8 cellular contexts compared by ENCODE assay signal in the genomic region with DNA sequence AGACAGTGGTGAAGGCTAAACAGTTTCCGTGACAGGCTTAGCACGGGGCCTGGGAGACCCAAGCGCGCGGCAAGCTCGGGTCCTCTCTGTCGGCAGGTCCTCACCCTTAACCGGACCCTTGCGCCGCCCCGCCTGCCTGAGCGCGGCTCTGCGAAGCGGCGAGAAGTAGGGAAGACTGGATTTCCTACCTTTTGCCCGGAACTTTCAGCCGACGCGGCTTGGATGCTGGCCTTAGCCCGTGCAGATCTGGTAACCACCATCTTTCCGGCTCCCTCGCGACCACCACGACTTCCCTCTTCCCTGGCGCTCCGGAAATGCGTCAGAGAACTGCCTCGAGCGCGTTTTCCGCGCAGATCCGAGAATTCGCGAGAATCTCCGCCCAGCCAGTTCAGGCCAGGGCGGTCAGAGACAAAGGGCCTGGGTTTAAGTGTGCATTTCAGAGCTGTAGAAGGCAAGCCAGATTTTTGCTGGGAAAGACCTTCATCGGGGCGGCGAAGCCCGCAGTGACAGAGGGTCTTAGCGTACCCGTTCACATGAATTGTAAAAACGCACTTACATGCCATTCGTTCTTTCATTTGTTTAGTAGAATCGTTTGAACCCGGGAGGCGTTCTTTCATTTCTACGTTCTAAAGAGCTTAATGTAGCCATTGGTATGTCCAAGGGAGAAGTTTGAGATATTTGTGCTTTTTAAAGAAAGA. TPM values are rescaled to one million over a fixed set of nuclear protein-coding genes. Genes with fewer than 3 reads are reported as not detected.
A peak's percentile ranks its signal among the peaks of the same experiment; 100 is the strongest.
DNase-seq lines count a peak whose midpoint lies in the region; ATAC-seq lines count a peak whose summit lies in the region.

A gene with protein sequence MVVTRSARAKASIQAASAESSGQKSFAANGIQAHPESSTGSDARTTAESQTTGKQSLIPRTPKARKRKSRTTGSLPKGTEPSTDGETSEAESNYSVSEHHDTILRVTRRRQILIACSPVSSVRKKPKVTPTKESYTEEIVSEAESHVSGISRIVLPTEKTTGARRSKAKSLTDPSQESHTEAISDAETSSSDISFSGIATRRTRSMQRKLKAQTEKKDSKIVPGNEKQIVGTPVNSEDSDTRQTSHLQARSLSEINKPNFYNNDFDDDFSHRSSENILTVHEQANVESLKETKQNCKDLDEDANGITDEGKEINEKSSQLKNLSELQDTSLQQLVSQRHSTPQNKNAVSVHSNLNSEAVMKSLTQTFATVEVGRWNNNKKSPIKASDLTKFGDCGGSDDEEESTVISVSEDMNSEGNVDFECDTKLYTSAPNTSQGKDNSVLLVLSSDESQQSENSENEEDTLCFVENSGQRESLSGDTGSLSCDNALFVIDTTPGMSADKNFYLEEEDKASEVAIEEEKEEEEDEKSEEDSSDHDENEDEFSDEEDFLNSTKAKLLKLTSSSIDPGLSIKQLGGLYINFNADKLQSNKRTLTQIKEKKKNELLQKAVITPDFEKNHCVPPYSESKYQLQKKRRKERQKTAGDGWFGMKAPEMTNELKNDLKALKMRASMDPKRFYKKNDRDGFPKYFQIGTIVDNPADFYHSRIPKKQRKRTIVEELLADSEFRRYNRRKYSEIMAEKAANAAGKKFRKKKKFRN (minus strand): TSS at position 318 of the 698 bp plus-strand sequence. CDS start 58 bp downstream, at position 260.

- peak; percentile 79 to 91 (median 87) for DNase-seq in CD8-positive, alpha-beta memory T cell
- peak; percentile 82 for DNase-seq in HS-27A (ENCODE audit: low read depth)
- peak; percentile 86 to 90 for DNase-seq in NOMO-1 (lab: John Stamatoyannopoulos, UW; ENCODE audit: unreplicated experiment in 2 of 2)
- DNase-seq in effector memory CD4-positive, alpha-beta T cell, result peak; percentile 75 to 80 (median 77)
- peak; percentile 98 for DNase-seq in medulla oblongata (ENCODE audit: extremely low spot score)
- peak; percentile 81 for DNase-seq in stimulated activated CD8-positive, alpha-beta memory T cell treated with anti-CD3 and anti-CD28 coated beads, Interleukin-12 subunit alpha, Interleukin-12 subunit beta, amount 100 ng/mL, for 1 hour (ENCODE audit: low read depth)

- peaks cover 34% of the 10 kb centered on the region for H3K4me1 ChIP-seq in CD8-positive, alpha-beta memory T cell (ENCODE audit: insufficient read depth, low read length)
- peaks cover 21% of the 10 kb centered on the region for H3K4me1 ChIP-seq in effector memory CD4-positive, alpha-beta T cell (ENCODE audit: control insufficient read depth, insufficient read depth, low read length, poor library complexity, severe bottlenecking)

- CTCF ChIA-PET in CD8-positive, alpha-beta memory T cell (lab: Charles Lee), result interaction anchor here (0.7 to 2.9 kb wide), 7 partner anchors 12 to 340 kb away, joined by 3 to 17 read pairs (median 4); partner anchors contain the start of gene GCLM
- CTCF ChIA-PET in activated CD8-positive, alpha-beta memory T cell treated with anti-CD3 and anti-CD28 coated beads for 36 hours (lab: Charles Lee), result interaction anchor here (1.0 to 1.8 kb wide), 2 partner anchors 29 to 30 kb away, joined by 3 to 8 read pairs; partner anchors contain the start of gene GCLM

- H3K4me3 ChIP-seq in CD8-positive, alpha-beta memory T cell (ENCODE audit: low read length), result peak within 1 kb of the TSS; percentile 97
- H3K4me3 ChIP-seq in effector memory CD4-positive, alpha-beta T cell (ENCODE audit: insufficient read depth, low read depth, low read length, poor library complexity, severe bottlenecking), result peak within 1 kb of the TSS; percentile 96

- no peaks in the 10 kb centered on the region for H3K27me3 Mint-ChIP-seq in CD8-positive, alpha-beta memory T cell

- POLR2A ChIA-PET in CD8-positive, alpha-beta memory T cell (lab: Charles Lee), result interaction anchor here (1.3 to 2.5 kb wide), 5 partner anchors 25 to 33 kb away, joined by 3 to 32 read pairs (median 5); partner anchors contain the start of gene GCLM
- POLR2A ChIA-PET in activated CD8-positive, alpha-beta memory T cell treated with anti-CD3 and anti-CD28 coated beads for 36 hours (lab: Charles Lee), result interaction anchor here (0.7 to 2.3 kb wide), 6 partner anchors 15 to 534 kb away, joined by 3 to 8 read pairs (median 4); partner anchors contain the start of genes DR1 and GCLM

- peak; percentile 92 for ATAC-seq in GM19467 (IDR thresholded peaks at IDR 0.05; ENCODE audit: unreplicated experiment)

- H3K36me3 Mint-ChIP-seq in CD8-positive, alpha-beta memory T cell, result peaks cover 9 to 50% (median 18%) of the 10 kb centered on the region in 3 donors

- H3K9me3 Mint-ChIP-seq in CD8-positive, alpha-beta memory T cell, result no peaks in the 10 kb centered on the region

- H3K27me3 ChIP-seq in CD8-positive, alpha-beta memory T cell (ENCODE audit: insufficient read depth, low read length, poor library complexity, severe bottlenecking), result no peaks in the 10 kb centered on the region
- no peaks in the 10 kb centered on the region for H3K27me3 ChIP-seq in effector memory CD4-positive, alpha-beta T cell (replicated peaks; ENCODE audit: control insufficient read depth, insufficient read depth, low read length, poor library complexity, severe bottlenecking)

- H3K27ac ChIP-seq in CD8-positive, alpha-beta memory T cell (ENCODE audit: low read depth, low read length), result peak within 1 kb of the TSS; percentile 98
- H3K27ac ChIP-seq in effector memory CD4-positive, alpha-beta T cell (ENCODE audit: insufficient read depth, low read length, poor library complexity, severe bottlenecking), result peak within 1 kb of the TSS; percentile 84

- H3K4me1 Mint-ChIP-seq in CD8-positive, alpha-beta memory T cell, result peaks cover 45 to 59% (median 57%) of the 10 kb centered on the region in 3 donors

- H3K36me3 ChIP-seq in CD8-positive, alpha-beta memory T cell (ENCODE audit: insufficient read depth, low read length), result peaks cover 15% of the 10 kb centered on the region
- peaks cover 21% of the 10 kb centered on the region for H3K36me3 ChIP-seq in effector memory CD4-positive, alpha-beta T cell (ENCODE audit: control insufficient read depth, insufficient read depth, low read length)

- peak within 1 kb of the TSS; percentile 85 to 99 (median 95) for H3K4me3 Mint-ChIP-seq in CD8-positive, alpha-beta memory T cell

- H3K27ac Mint-ChIP-seq in CD8-positive, alpha-beta memory T cell, result peak within 1 kb of the TSS; percentile 95 to 99 (median 98)

- H3K9me3 ChIP-seq in CD8-positive, alpha-beta memory T cell (ENCODE audit: low read length), result no peaks in the 10 kb centered on the region
- H3K9me3 ChIP-seq in effector memory CD4-positive, alpha-beta T cell (ENCODE audit: control insufficient read depth, low read length), result no peaks in the 10 kb centered on the region

RNA-seq across cellular contexts. Expression of the gene that starts here (rescaled TPM):
- 100 to 1,000 TPM; 100 to 109 TPM for total RNA-seq in CD8-positive, alpha-beta memory T cell
- polyA plus RNA-seq in CD8-positive, alpha-beta memory T cell, result 87.5 TPM
- 100 to 1,000 TPM; 107 to 108 TPM for total RNA-seq in activated CD8-positive, alpha-beta memory T cell treated with anti-CD3 and anti-CD28 coated beads for 36 hours

Comparison
In these comparisons a context has a peak if more than half of its experiments do, and no peak if none do; other contexts are left out.
1. Peak in every context shown above with its lines: DNase-seq, ATAC-seq, H3K4me3 ChIP-seq and H3K27ac ChIP-seq.